In genomic region chr10:127971973-127972615, GRCh38 we compare ENCODE assay signal across 20 cellular contexts.
DNase-seq lines count a peak whose midpoint lies in the region; ATAC-seq and FAIRE-seq lines count a peak whose summit lies in the region.
"Had no signal": no experiment of that assay in that cellular context is flagged by ENCODE, and none has a peak within 500 bp of the region (broad histone marks: within the 10 kb centered on the region; RNA-seq: fewer than 3 reads in every experiment).

No MANE protein-coding gene starts in this region.

- no peak overlapping the region for H2BK5ac ChIP-seq in neuronal stem cell (ENCODE audit: low read length)

- WGBS in neuronal stem cell (ENCODE audit: extremely low coverage in 2 of 2, insufficient read length in 2 of 2, insufficient replicate concordance in 1 of 2), 2 donors, result no CpG with 5 or more reads among the region's 12 CpGs

- peak overlapping the region; percentile 17 for H3K9ac ChIP-seq in neuronal stem cell (ENCODE audit: low read depth, low read length, poor library complexity)
- H3K9ac ChIP-seq: BLaER1 treated with 17β-estradiol and CSF1 and Interleukin-3, amounts not matched to agents 10 nM and 100 nM had no signal

- no peak for FAIRE-seq in RCC 7860 (lab: Jason Lieb, UNC)
- FAIRE-seq: GM12892, GM18507 had no signal

- H3K36me3 ChIP-seq in neuronal stem cell (replicated peaks in 1 of 2; ENCODE audit: control insufficient read depth in 2 of 2, insufficient read depth in 2 of 2, low read length in 2 of 2), result no peaks in the 10 kb centered on the region
- H3K36me3 ChIP-seq: HAP-1 had no signal

- no peak overlapping the region for H3K14ac ChIP-seq in neuronal stem cell (ENCODE audit: low read length)

- H2BK120ac ChIP-seq in neuronal stem cell (ENCODE audit: low read depth, low read length), result no peak overlapping the region

- H4K8ac ChIP-seq in neuronal stem cell (ENCODE audit: low read depth, low read length), result no peak overlapping the region

- no peaks in the 10 kb centered on the region for H3K9me3 ChIP-seq in neuronal stem cell (replicated peaks in 1 of 2; ENCODE audit: control insufficient read depth in 2 of 2, insufficient read depth in 1 of 2, low read depth in 1 of 2, low read length in 2 of 2)
- H3K9me3 ChIP-seq: HAP-1 had no signal

- no peak for ATAC-seq in activated T-helper 17 cell treated with anti-CD3 and anti-CD28 coated beads, Interleukin-2, amount 50 U/mL, for 72 hours (replicated peaks)
- no peak for ATAC-seq in GM19455 (IDR thresholded peaks at IDR 0.05; ENCODE audit: unreplicated experiment)
- ATAC-seq: CD8-positive, alpha-beta T cell; Panc1; Right ventricle myocardium inferior had no signal

- peaks cover 4% of the 10 kb centered on the region for H3K4me1 Mint-ChIP-seq in activated T-helper 17 cell treated with anti-CD3 and anti-CD28 coated beads, Interleukin-2, amount 50 U/mL, for 72 hours

- no peaks in the 10 kb centered on the region for H3K79me1 ChIP-seq in neuronal stem cell (ENCODE audit: low read depth, low read length)

- no peak overlapping the region for H3K4me3 Mint-ChIP-seq in activated T-helper 17 cell treated with anti-CD3 and anti-CD28 coated beads, Interleukin-2, amount 50 U/mL, for 72 hours
- H3K4me3 Mint-ChIP-seq: CD8-positive, alpha-beta T cell had no signal

- no peak overlapping the region for H2BK12ac ChIP-seq in neuronal stem cell (ENCODE audit: low read length)

- H2AK5ac ChIP-seq in neuronal stem cell (ENCODE audit: low read depth, low read length), result peak overlapping the region; percentile 64

- H3K4ac ChIP-seq in neuronal stem cell (ENCODE audit: low read length), result no peak overlapping the region

- H3K27ac ChIP-seq in cingulate gyrus (ENCODE audit: low read depth, low read length), result peak overlapping the region; percentile 48
- H3K27ac ChIP-seq in neuronal stem cell (replicated peaks; ENCODE audit: low read length), result no peak overlapping the region
- H3K27ac ChIP-seq: BLaER1 treated with 17β-estradiol and CSF1 and Interleukin-3, amounts not matched to agents 10 nM and 100 nM had no signal

- DNase-seq in CMK (ENCODE audit: low read depth), result peak; percentile 38
- DNase-seq in RCC 7860 (ENCODE audit: low spot score), result peak; percentile 10
- DNase-seq in neuronal stem cell (ENCODE audit: low spot score), result no peak
- DNase-seq in H4 (ENCODE audit: low spot score), result no peak
- DNase-seq: DMS79, NCI-H1105, NCI-H2081, NCI-H2171 treated with DMSO at 0.1 percent for 48 hours, NCI-H446 treated with DMSO at 0.1 percent for 48 hours, NCI-H69 had no signal

- H2AFZ ChIP-seq in neuronal stem cell (ENCODE audit: low read length), result no peak overlapping the region

- H2BK15ac ChIP-seq in neuronal stem cell (ENCODE audit: low read length), result no peak overlapping the region

- no peak overlapping the region for H3K23ac ChIP-seq in neuronal stem cell (ENCODE audit: low read depth, low read length, poor library complexity)

- H3K27ac Mint-ChIP-seq in activated T-helper 17 cell treated with anti-CD3 and anti-CD28 coated beads, Interleukin-2, amount 50 U/mL, for 72 hours, result no peak overlapping the region
- H3K27ac Mint-ChIP-seq: CD8-positive, alpha-beta T cell had no signal

- H3K27me3 Mint-ChIP-seq in activated T-helper 17 cell treated with anti-CD3 and anti-CD28 coated beads, Interleukin-2, amount 50 U/mL, for 72 hours, result peaks cover 13% of the 10 kb centered on the region

- peak overlapping the region; percentile 4 for H3K18ac ChIP-seq in neuronal stem cell (ENCODE audit: low read length)

- no peaks in the 10 kb centered on the region for H3K9me3 Mint-ChIP-seq in activated T-helper 17 cell treated with anti-CD3 and anti-CD28 coated beads, Interleukin-2, amount 50 U/mL, for 72 hours
- H3K9me3 Mint-ChIP-seq: CD8-positive, alpha-beta T cell had no signal

- H3K4me3 ChIP-seq in neuronal stem cell (ENCODE audit: low read length in 2 of 2), result no peak overlapping the region
- H3K4me3 ChIP-seq: BLaER1 treated with 17β-estradiol and CSF1 and Interleukin-3, amounts not matched to agents 10 nM and 100 nM; HAP-1 had no signal

- H3K4me1 ChIP-seq in neuronal stem cell (ENCODE audit: control insufficient read depth in 2 of 2, insufficient read depth in 1 of 2, low read depth in 1 of 2, low read length in 2 of 2), result peaks cover 0 to 11% of the 10 kb centered on the region in 2 donors

- peaks cover 0 to 4% (median 0%) of the 10 kb centered on the region in 3 experiments for H3K27me3 ChIP-seq in neuronal stem cell (ENCODE audit: control insufficient read depth in 3 of 3, insufficient read depth in 3 of 3, low read depth in 1 of 3, low read length in 3 of 3)
- H3K27me3 ChIP-seq: BLaER1 treated with 17β-estradiol and CSF1 and Interleukin-3, amounts not matched to agents 10 nM and 100 nM had no signal

- no peaks in the 10 kb centered on the region for H3K36me3 Mint-ChIP-seq in activated T-helper 17 cell treated with anti-CD3 and anti-CD28 coated beads, Interleukin-2, amount 50 U/mL, for 72 hours (ENCODE audit: low read depth)
- H3K36me3 Mint-ChIP-seq: CD8-positive, alpha-beta T cell had no signal

- H3K4me2 ChIP-seq in neuronal stem cell (ENCODE audit: insufficient read depth, low read length, poor library complexity, severe bottlenecking), result no peak overlapping the region

- H4K91ac ChIP-seq in neuronal stem cell (ENCODE audit: low read depth, low read length, poor library complexity), result no peak overlapping the region

Comparison
In these comparisons a context has a peak if more than half of its experiments do, and no peak if none do; other contexts are left out.
1. DNase-seq: peak in CMK (single experiment) and RCC 7860 (single experiment); none in neuronal stem cell (single experiment) and H4 (single experiment).